Comparison of ENCODE assay signal across 7 cellular contexts in the genomic region with DNA sequence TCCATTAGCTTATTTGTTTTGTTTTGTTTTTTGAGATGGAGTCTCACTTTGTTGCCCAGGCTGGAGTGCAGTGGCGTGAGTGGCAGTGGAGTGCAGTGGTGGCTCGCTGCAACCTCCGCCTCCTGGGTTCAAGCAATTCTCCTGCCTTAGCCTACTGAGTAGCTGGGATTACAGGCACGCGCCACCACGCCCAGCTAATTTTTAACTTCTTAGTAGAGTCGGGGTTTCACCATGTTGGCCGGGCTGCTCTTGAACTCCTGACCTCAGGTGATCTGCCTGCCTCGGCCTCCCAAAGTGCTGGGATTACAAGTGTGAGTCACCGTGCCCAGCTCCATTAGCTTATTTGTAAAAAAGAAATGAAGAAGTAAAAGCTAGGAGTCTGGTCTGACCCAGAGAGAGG. TPM values are rescaled to one million over a fixed set of nuclear protein-coding genes. Genes with fewer than 3 reads are reported as not detected.
A peak's percentile ranks its signal among the peaks of the same experiment; 100 is the strongest.
DNase-seq lines count a peak whose midpoint lies in the region; ATAC-seq and TF ChIP-seq lines count a peak whose summit lies in the region.
"Not testable (repeated sequence)": the region's sequence is repeated elsewhere in the genome, so short reads cannot be mapped to it uniquely, and the experiment has no call there.

No MANE protein-coding gene starts in this region.

- 84 to 86% methylated on average over 10 of the region's 10 CpGs for whole genome bisulfite sequencing in body of pancreas, 2 donors
- 83 to 85% methylated on average over 10 of the region's 10 CpGs for WGBS in endodermal cell (ENCODE audit: insufficient coverage in 1 of 2, insufficient read length in 1 of 2), 2 experiments
- 75 to 90% (median 88%) methylated on average over 10 of the region's 10 CpGs for WGBS in stomach, 5 donors

- BruUV-seq in Calu3 (replicated peaks; lab: Mats Ljungman, UMichigan) = not testable (repeated sequence)

- not testable (repeated sequence) for TF ChIP-seq CTCF in Calu3 (IDR thresholded peaks at IDR 0.05; ENCODE audit: unreplicated experiment); OCI-LY3 (IDR thresholded peaks at IDR 0.05; ENCODE audit: low read depth, low read length); body of pancreas (IDR thresholded peaks at IDR 0.05); endodermal cell (conservative IDR thresholded peaks at IDR 0.05); nephron (IDR thresholded peaks at IDR 0.05; ENCODE audit: unreplicated experiment in 3 of 3); stomach (IDR thresholded peaks at IDR 0.05)

- not testable (repeated sequence) for H3K27me3 ChIP-seq in OCI-LY3 (ENCODE audit: low read depth, low read length); body of pancreas; endodermal cell (ENCODE audit: control insufficient read depth, insufficient read depth, low read length, poor library complexity, severe bottlenecking); stomach

- not testable (repeated sequence) for TF ChIP-seq EP300 in stomach (IDR thresholded peaks at IDR 0.05)

- not testable (repeated sequence) for H3K36me3 ChIP-seq in OCI-LY3 (replicated peaks; ENCODE audit: low read depth, low read length); body of pancreas (replicated peaks in 1 of 2; ENCODE audit: insufficient read depth in 1 of 2, low read depth in 2 of 2); endodermal cell (ENCODE audit: control insufficient read depth, insufficient read depth, low read length); stomach

- not testable (repeated sequence) for H3K36me3 Mint-ChIP-seq in Calu3 (ENCODE audit: insufficient read depth, unreplicated experiment); endodermal cell (ENCODE audit: low read depth); nephron (ENCODE audit: low read depth)

- peak overlapping the region; percentile 88 for H3K4me2 ChIP-seq in OCI-LY3 (ENCODE audit: low read length)

- H3K79me2 ChIP-seq in OCI-LY3 (ENCODE audit: low read length) = not testable (repeated sequence)

- not testable (repeated sequence) for TF ChIP-seq POLR2A in body of pancreas (IDR thresholded peaks at IDR 0.05); stomach (IDR thresholded peaks at IDR 0.05)

- DNase-seq in Calu3 (peak; percentile 28), endodermal cell (peak; percentile 53), left lobe of liver (ENCODE audit: low spot score) (peak; percentile 54)
- DNase-seq in body of pancreas, stomach: not testable (repeated sequence)

- peak overlapping the region; percentile 59; the same call in 1 of the 2 replicates for H3K9ac ChIP-seq in OCI-LY3 (ENCODE audit: low read length)
- H3K9ac ChIP-seq in endodermal cell (ENCODE audit: extremely low read depth, low read length, poor library complexity, severe bottlenecking) = peak overlapping the region; percentile 48

- CTCF ChIA-PET in Calu3 (lab: Charles Lee) = interaction anchor here (0.6 to 2.1 kb wide), 5 partner anchors 8 to 45 kb away, joined by 4 to 8 read pairs (median 5); no protein-coding TSS in a partner anchor

- peak overlapping the region; percentile 72 for H3K4me3 ChIP-seq in OCI-LY3 (ENCODE audit: low read length)
- H3K4me3 ChIP-seq in body of pancreas; endodermal cell (ENCODE audit: low read length); stomach: not testable (repeated sequence)

- H3K4me1 Mint-ChIP-seq in Calu3 (ENCODE audit: low read depth, unreplicated experiment) = peaks cover 48% of the 10 kb centered on the region
- H3K4me1 Mint-ChIP-seq in endodermal cell = peaks cover 63% of the 10 kb centered on the region
- H3K4me1 Mint-ChIP-seq in nephron = peaks cover 12% of the 10 kb centered on the region

- not testable (repeated sequence) for ATAC-seq in body of pancreas
- ATAC-seq in left lobe of liver = peak; percentile 3

- not testable (repeated sequence) for H3K27ac ChIP-seq in OCI-LY3 (ENCODE audit: low read length); endodermal cell (ENCODE audit: low read depth, low read length)
- H3K27ac ChIP-seq in body of pancreas = peak overlapping the region in 3 of 4 donors; percentile 70 to 81 (median 78)
- peak overlapping the region in 3 of 5 donors; percentile 66 to 81 (median 70) for H3K27ac ChIP-seq in stomach

- H3K4me3 Mint-ChIP-seq in Calu3 (ENCODE audit: low read depth, unreplicated experiment) = peak overlapping the region; percentile 58
- peak overlapping the region; percentile 9 for H3K4me3 Mint-ChIP-seq in endodermal cell
- not testable (repeated sequence) for H3K4me3 Mint-ChIP-seq in nephron

- H3K9me3 Mint-ChIP-seq in Calu3 (ENCODE audit: low read depth, unreplicated experiment); endodermal cell; nephron: not testable (repeated sequence)

- intact Hi-C loops in Calu3 (cut with micrococcal nuclease; ENCODE audit: unreplicated experiment) = loop anchor here (1.0 to 5.0 kb wide), 3 partner anchors 37 to 161 kb away; partner anchors contain the start of gene FZD5
- intact Hi-C loops in body of pancreas (cut with DNase I); stomach (cut with DNase I; ENCODE audit: low total_unique reads): not testable (repeated sequence)

- peak overlapping the region; percentile 77 for H3K27ac Mint-ChIP-seq in Calu3 (ENCODE audit: unreplicated experiment)
- peak overlapping the region; percentile 99 for H3K27ac Mint-ChIP-seq in endodermal cell
- H3K27ac Mint-ChIP-seq in nephron = peak overlapping the region; percentile 5 to 65 (median 62)

- H3K4me1 ChIP-seq in OCI-LY3 (ENCODE audit: low read length) (peaks cover 44% of the 10 kb centered on the region), endodermal cell (ENCODE audit: control insufficient read depth, insufficient read depth, low read length) (peaks cover 25% of the 10 kb centered on the region), stomach (peaks cover 9 to 17% (median 11%) of the 10 kb centered on the region in 4 donors)
- H3K4me1 ChIP-seq in body of pancreas = not testable (repeated sequence)

- H3K9me3 ChIP-seq in OCI-LY3 (ENCODE audit: insufficient read depth, low read length); body of pancreas; endodermal cell (ENCODE audit: control insufficient read depth, low read length); stomach: not testable (repeated sequence)

- H3K27me3 Mint-ChIP-seq in Calu3 (ENCODE audit: unreplicated experiment); endodermal cell (ENCODE audit: insufficient read depth): not testable (repeated sequence)
- peaks cover 14% of the 10 kb centered on the region for H3K27me3 Mint-ChIP-seq in nephron (ENCODE audit: low read depth)

- not testable (repeated sequence) for H4K20me1 ChIP-seq in OCI-LY3 (ENCODE audit: insufficient read depth, low read length)

- H2AFZ ChIP-seq in OCI-LY3 (ENCODE audit: low read depth, low read length) = peak overlapping the region; percentile 97

RNA-seq across cellular contexts. Expression of gene FZD5, which starts 42.0 kb away (rescaled TPM):
- total RNA-seq in Calu3 (2022) = 20.4 and 22.2 TPM in 2 replicates
- total RNA-seq in body of pancreas = 10 to 100 TPM; 26.7 to 27.5 TPM
- 1,000 to 10,000 TPM; 1,055 to 1,188 TPM for total RNA-seq in endodermal cell
- 95.5 TPM for polyA plus RNA-seq in endodermal cell (2013, experiment 1 of 2)
- 122 TPM for polyA plus RNA-seq in endodermal cell (2013, experiment 2 of 2)
- total RNA-seq in left lobe of liver = 32.9 TPM
- total RNA-seq in stomach = 10 to 100 TPM; 13.4 to 62.0 (median 30.7) TPM
- polyA plus RNA-seq in stomach = 1 to 10 TPM; 2.3 to 4.8 (median 2.7) TPM

Comparison
In these comparisons a context has a peak if more than half of its experiments do, and no peak if none do; other contexts are left out.
1. RNA of gene FZD5, which starts 42.0 kb away (total RNA-seq): 1,055 to 1,188 TPM in endodermal cell; 32.9 TPM in left lobe of liver (single experiment), 13.4 to 62.0 TPM in stomach, 26.7 to 27.5 TPM in body of pancreas and 20.4 to 22.2 TPM in Calu3; every median in the first group is over 10 times any median in the second.
2. Peak in every context shown above with its lines, with median percentiles within 50 percentile points of each other: H3K27ac Mint-ChIP-seq.